In the genomic region with DNA sequence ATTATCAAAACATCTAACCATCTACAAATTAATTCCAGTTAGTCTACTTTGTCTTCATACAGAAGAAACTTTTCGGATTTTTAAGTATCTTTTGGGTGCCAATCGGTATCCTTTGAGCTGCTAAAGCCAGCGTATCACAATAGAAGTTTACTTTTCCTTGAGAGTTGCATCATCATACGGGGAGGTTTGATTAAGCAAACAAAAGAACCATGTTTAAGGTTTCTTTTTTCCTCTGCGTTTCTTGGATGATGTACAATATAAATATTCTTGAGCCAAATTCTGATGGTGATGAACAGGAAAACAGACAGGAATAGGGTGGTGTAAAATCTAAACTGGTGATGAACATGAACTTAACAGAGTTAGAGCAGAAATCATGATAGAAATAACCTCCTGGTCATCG, we compare ENCODE assay signal across 12 cellular contexts.
DNase-seq lines count a peak whose midpoint lies in the region; ATAC-seq and TF ChIP-seq lines count a peak whose summit lies in the region.
"Had no signal": no experiment of that assay in that cellular context is flagged by ENCODE, and none has a peak within 500 bp of the region (broad histone marks: within the 10 kb centered on the region; RNA-seq: fewer than 3 reads in every experiment).

No MANE protein-coding gene starts in this region.

- 38 to 54% (median 41%) methylated on average over 6 of the region's 6 CpGs for WGBS in heart left ventricle, 4 donors
- 3 to 5% methylated on average over 6 of the region's 6 CpGs for WGBS in aorta, 2 donors

- DNase-seq in heart left ventricle (no peak), Right ventricle myocardium superior (no peak), coronary artery (ENCODE audit: low spot score) (no peak), lower lobe of right lung (no peak), aorta (no peak), GDM1 (lab: John Stamatoyannopoulos, UW) (no peak)
- no peak for DNase-seq in effector CD8-positive, alpha-beta T cell (lab: John Stamatoyannopoulos, UW)
- DNase-seq: glutamatergic neuron; NCI-H1694 treated with DMSO at 0.1 percent for 48 hours; stimulated activated CD4-positive, alpha-beta T cell treated with anti-CD3 and anti-CD28 coated beads, Interleukin-4, amount 100 ng/mL, for 1 hour had no signal

- peak in 3 of 4 donors; percentile 34 to 39 (median 38) for ATAC-seq in heart left ventricle
- no peak for ATAC-seq in Right ventricle myocardium superior (ENCODE audit: poor library complexity)
- peak in 1 of 2 donors; percentile 49 for ATAC-seq in lower lobe of right lung
- no peak for ATAC-seq in aorta (ENCODE audit: low FRiP score)
- no peak for ATAC-seq in HG02885 (IDR thresholded peaks at IDR 0.05; ENCODE audit: poor library complexity, unreplicated experiment)
- ATAC-seq: natural killer cell treated with Interleukin-12 subunit alpha and Interleukin-12 subunit beta and Interleukin-15 and Interleukin-18, amount 100 ng/mL, for 72 hours had no signal

- H3K36me3 ChIP-seq in heart left ventricle (peaks cover 0 to 26% (median 15%) of the 10 kb centered on the region in 9 donors), lower lobe of right lung (peaks cover 27% of the 10 kb centered on the region), aorta (ENCODE audit: control insufficient read depth in 1 of 2, insufficient read depth in 2 of 2, low read length in 1 of 2) (peaks cover 4 to 5% of the 10 kb centered on the region in 2 donors)

- H3K27ac ChIP-seq in heart left ventricle (peak overlapping the region; percentile 38 to 97 (median 84)), coronary artery (peak overlapping the region; percentile 43 to 62), lower lobe of right lung (peak overlapping the region; percentile 31), aorta (ENCODE audit: low read depth in 1 of 2, low read length in 2 of 2) (peak overlapping the region; percentile 49 to 51)

- intact Hi-C loops in heart left ventricle (cut with DNase I) (loop anchor here in 2 of 10 donors (5.0 kb wide), 2 partner anchors 48 to 527 kb away; a partner anchor contains a TSS), Right ventricle myocardium superior (cut with DNase I) (no loop called here), lower lobe of right lung (cut with DNase I) (no loop called here), aorta (cut with DNase I) (no loop called here)

- TF ChIP-seq POLR2A in heart left ventricle (IDR thresholded peaks at IDR 0.05), result no peak

- H3K9me3 ChIP-seq in heart left ventricle (no peaks in the 10 kb centered on the region), lower lobe of right lung (no peaks in the 10 kb centered on the region), aorta (ENCODE audit: control insufficient read depth, low read length) (no peaks in the 10 kb centered on the region)

- H3K27me3 ChIP-seq in heart left ventricle (no peaks in the 10 kb centered on the region), lower lobe of right lung (ENCODE audit: low read depth) (no peaks in the 10 kb centered on the region), aorta (ENCODE audit: control insufficient read depth in 1 of 2, insufficient read depth in 2 of 2, low read length in 1 of 2) (no peaks in the 10 kb centered on the region)

- H3K4me1 ChIP-seq in heart left ventricle, result peaks cover 6 to 100% (median 83%) of the 10 kb centered on the region in 12 donors
- peaks cover 96% of the 10 kb centered on the region for H3K4me1 ChIP-seq in lower lobe of right lung
- peaks cover 11 to 34% of the 10 kb centered on the region in 2 donors for H3K4me1 ChIP-seq in aorta (ENCODE audit: control insufficient read depth in 1 of 2, insufficient read depth in 2 of 2, low read length in 2 of 2)

- TF ChIP-seq CTCF in heart left ventricle (IDR thresholded peaks at IDR 0.05) (no peak), coronary artery (IDR thresholded peaks at IDR 0.05) (no peak), lower lobe of right lung (IDR thresholded peaks at IDR 0.05) (no peak)

- peak overlapping the region in 5 of 12 donors; percentile 10 to 30 (median 13) for H3K4me3 ChIP-seq in heart left ventricle
- peak overlapping the region; percentile 22 for H3K4me3 ChIP-seq in coronary artery
- no peak overlapping the region for H3K4me3 ChIP-seq in lower lobe of right lung
- no peak overlapping the region for H3K4me3 ChIP-seq in aorta (ENCODE audit: low read length in 2 of 2)

Comparison
In these comparisons a context has a peak if more than half of its experiments do, and no peak if none do; other contexts are left out.
1. ATAC-seq: peak in heart left ventricle (3 of 4); none in Right ventricle myocardium superior (single experiment), aorta (single experiment) and HG02885 (single experiment).
2. H3K27ac ChIP-seq: peak in every context shown above with its lines; median percentile 84 in heart left ventricle; 52 in coronary artery; 50 in aorta; 31 in lower lobe of right lung.